In genomic region chr19:2235026-2235395, GRCh38 we compare ENCODE assay signal across 9 cellular contexts. TPM values are rescaled to one million over a fixed set of nuclear protein-coding genes. Genes with fewer than 3 reads are reported as not detected.
A peak's percentile ranks its signal among the peaks of the same experiment; 100 is the strongest.
DNase-seq lines count a peak whose midpoint lies in the region; ATAC-seq, FAIRE-seq and TF ChIP-seq lines count a peak whose summit lies in the region.
"Had no signal": no experiment of that assay in that cellular context is flagged by ENCODE, and none has a peak within 500 bp of the region (broad histone marks: within the 10 kb centered on the region; RNA-seq: fewer than 3 reads in every experiment).

No MANE protein-coding gene starts in this region.

- no peaks in the 10 kb centered on the region for H3K9me3 ChIP-seq in testis

- intact Hi-C loops in left colon (cut with DNase I, micrococcal nuclease) (loop anchor here in 1 of 2 donors (10.0 kb wide), 1 partner anchor 80 kb away; the partner anchor contains the start of gene AP3D1), testis (cut with DNase I; ENCODE audit: low total_unique reads) (no loop called here)

- peaks cover 37% of the 10 kb centered on the region for H3K4me1 ChIP-seq in testis

- ATAC-seq in activated naive CD8-positive, alpha-beta T cell treated with anti-CD3 and anti-CD28 coated beads, Interleukin-2, amount 50 U/mL, for 24 hours: no peak
- ATAC-seq in left colon (peak; percentile 11), GM21423 (IDR thresholded peaks at IDR 0.05; ENCODE audit: unreplicated experiment) (no peak)

- H3K4me3 Mint-ChIP-seq in T-helper 2 cell treated with Interferon-gamma antibody and Interleukin-4, amounts not matched to agents 5 μg/mL and 100 μg/mL, for 36 hours: peak overlapping the region; percentile 97
- peak overlapping the region; percentile 85 for H3K4me3 Mint-ChIP-seq in activated naive CD8-positive, alpha-beta T cell treated with anti-CD3 and anti-CD28 coated beads, Interleukin-2, amount 50 U/mL, for 24 hours

- H3K27me3 ChIP-seq in testis: no peaks in the 10 kb centered on the region

- H3K9me3 Mint-ChIP-seq in T-helper 2 cell treated with Interferon-gamma antibody and Interleukin-4, amounts not matched to agents 5 μg/mL and 100 μg/mL, for 36 hours: no peaks in the 10 kb centered on the region
- H3K9me3 Mint-ChIP-seq in activated naive CD8-positive, alpha-beta T cell treated with anti-CD3 and anti-CD28 coated beads, Interleukin-2, amount 50 U/mL, for 24 hours: no peaks in the 10 kb centered on the region

- H3K27me3 Mint-ChIP-seq in T-helper 2 cell treated with Interferon-gamma antibody and Interleukin-4, amounts not matched to agents 5 μg/mL and 100 μg/mL, for 36 hours (ENCODE audit: low read depth): no peaks in the 10 kb centered on the region
- H3K27me3 Mint-ChIP-seq in activated naive CD8-positive, alpha-beta T cell treated with anti-CD3 and anti-CD28 coated beads, Interleukin-2, amount 50 U/mL, for 24 hours: peaks cover 5% of the 10 kb centered on the region

- TF ChIP-seq CTCF in testis (IDR thresholded peaks at IDR 0.05): no peak

- peaks cover 29% of the 10 kb centered on the region for H3K4me1 Mint-ChIP-seq in T-helper 2 cell treated with Interferon-gamma antibody and Interleukin-4, amounts not matched to agents 5 μg/mL and 100 μg/mL, for 36 hours (ENCODE audit: low read depth)
- peaks cover 50% of the 10 kb centered on the region for H3K4me1 Mint-ChIP-seq in activated naive CD8-positive, alpha-beta T cell treated with anti-CD3 and anti-CD28 coated beads, Interleukin-2, amount 50 U/mL, for 24 hours

- FAIRE-seq in HTR-8/SVneo (lab: Jason Lieb, UNC): no peak
- FAIRE-seq: D721Med had no signal

- peak overlapping the region; percentile 99 to 100 for H3K27ac ChIP-seq in testis

- DNase-seq in T-helper 2 cell treated with Interferon-gamma antibody and Interleukin-4, amounts not matched to agents 5 μg/mL and 100 μg/mL, for 36 hours (ENCODE audit: low spot score): no peak
- DNase-seq in T-helper 2 cell: no peak
- DNase-seq in activated naive CD8-positive, alpha-beta T cell treated with anti-CD3 and anti-CD28 coated beads, Interleukin-2, amount 50 U/mL, for 24 hours: no peak
- DNase-seq in left colon: no peak
- DNase-seq in testis: no peak
- no peak for DNase-seq in inferior parietal cortex (ENCODE audit: extremely low spot score)
- no peak for DNase-seq in HTR-8/SVneo (ENCODE audit: insufficient read length, low spot score)

- H3K36me3 Mint-ChIP-seq in T-helper 2 cell treated with Interferon-gamma antibody and Interleukin-4, amounts not matched to agents 5 μg/mL and 100 μg/mL, for 36 hours (ENCODE audit: low read depth): peaks cover 50% of the 10 kb centered on the region
- H3K36me3 Mint-ChIP-seq in activated naive CD8-positive, alpha-beta T cell treated with anti-CD3 and anti-CD28 coated beads, Interleukin-2, amount 50 U/mL, for 24 hours (ENCODE audit: low read depth): peaks cover 39% of the 10 kb centered on the region

- no peaks in the 10 kb centered on the region for H3K36me3 ChIP-seq in testis (ENCODE audit: low read depth, missing control alignments)

- TF ChIP-seq POLR2A in testis (IDR thresholded peaks at IDR 0.05): no peak

- H3K4me3 ChIP-seq in testis: peak overlapping the region; percentile 91 to 98

- WGBS in testis, 2 donors: 41 to 42% methylated on average over 6 of the region's 6 CpGs

- peak overlapping the region; percentile 88 for H3K27ac Mint-ChIP-seq in T-helper 2 cell treated with Interferon-gamma antibody and Interleukin-4, amounts not matched to agents 5 μg/mL and 100 μg/mL, for 36 hours
- peak overlapping the region; percentile 91 for H3K27ac Mint-ChIP-seq in activated naive CD8-positive, alpha-beta T cell treated with anti-CD3 and anti-CD28 coated beads, Interleukin-2, amount 50 U/mL, for 24 hours

RNA-seq across cellular contexts. Expression of gene PLEKHJ1, which starts 1.1 kb away (rescaled TPM):
- total RNA-seq in left colon (100 to 1,000 TPM; 198 to 213 TPM), testis (100 to 1,000 TPM; 126 to 153 TPM)
- polyA plus RNA-seq in testis (ENCODE audit: insufficient read depth, low read depth, low replicate concordance): 111 TPM

RNA-seq across cellular contexts. Expression of gene SF3A2, which starts 1.6 kb away (rescaled TPM):
- total RNA-seq in left colon (10 to 100 TPM; 60.3 to 62.7 TPM), testis (100 to 1,000 TPM; 102 to 122 TPM)
- 117 TPM for polyA plus RNA-seq in testis (ENCODE audit: insufficient read depth, low read depth, low replicate concordance)

RNA-seq across cellular contexts. Expression of gene AMH, which starts 14.1 kb away (rescaled TPM):
- total RNA-seq in left colon (1 to 10 TPM; 1.6 to 1.7 TPM), testis (100 to 1,000 TPM; 180 to 268 TPM)
- 50.8 TPM for polyA plus RNA-seq in testis (ENCODE audit: insufficient read depth, low read depth, low replicate concordance)

RNA-seq across cellular contexts. Expression of gene JSRP1, which starts 21.2 kb away (rescaled TPM):
- total RNA-seq in left colon (1 to 10 TPM in 1 of 2 donors, under 1 TPM in 1; 0.55 to 2.6 TPM), testis (1 to 10 TPM; 2.2 to 2.6 TPM)
- 4.6 TPM for polyA plus RNA-seq in testis (ENCODE audit: insufficient read depth, low read depth, low replicate concordance)

RNA-seq across cellular contexts. Expression of gene PEAK3, which starts 47.0 kb away (rescaled TPM):
- total RNA-seq in left colon (under 1 TPM; 0.15 to 0.78 TPM), testis (under 1 TPM; 0.37 to 0.55 TPM)
- polyA plus RNA-seq in testis (ENCODE audit: insufficient read depth, low read depth, low replicate concordance): 0.16 TPM

Comparison
In these comparisons a context has a peak if more than half of its experiments do, and no peak if none do; other contexts are left out.
1. RNA of gene AMH, which starts 14.1 kb away (total RNA-seq): 180 to 268 TPM in testis; 1.6 to 1.7 TPM in left colon; every median in the first group is over 10 times any median in the second.